In the genomic region with DNA sequence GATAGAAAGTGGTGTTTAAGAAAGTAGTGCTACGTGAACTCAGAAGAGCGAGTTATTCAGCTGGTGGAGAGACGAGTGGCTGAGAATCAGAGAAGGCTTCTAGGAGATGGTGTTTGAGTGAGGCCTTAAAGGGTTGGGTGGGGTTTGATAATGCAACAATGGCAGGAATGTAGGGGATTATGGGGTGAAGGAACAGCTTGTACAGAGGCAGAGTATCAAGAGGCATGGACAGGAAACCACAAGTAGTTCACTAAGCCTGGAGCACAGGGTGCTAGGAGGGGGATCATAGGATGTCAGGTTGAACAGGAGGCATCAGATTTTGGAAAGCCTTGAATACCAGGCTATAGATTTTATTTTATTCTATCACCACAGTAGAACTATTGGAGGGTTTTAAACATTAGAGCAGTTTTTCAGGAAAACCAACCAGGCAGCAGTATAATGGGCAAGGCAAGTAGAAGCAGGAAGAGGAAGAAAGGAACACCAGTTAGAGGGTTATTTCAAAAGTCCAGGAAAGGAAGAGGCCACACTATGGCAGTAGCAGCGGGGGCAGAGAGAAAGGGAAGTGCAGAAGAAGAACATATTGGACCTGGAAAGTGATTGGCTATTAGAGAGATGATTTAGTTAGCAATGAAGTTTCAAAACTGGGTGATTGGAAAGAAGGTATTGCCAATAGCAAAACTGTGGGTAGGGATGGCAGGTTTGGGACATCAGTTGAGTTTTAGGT, we compare ENCODE assay signal across 15 cellular contexts.
DNase-seq lines count a peak whose midpoint lies in the region; ATAC-seq and TF ChIP-seq lines count a peak whose summit lies in the region.
"Had no signal": no experiment of that assay in that cellular context is flagged by ENCODE, and none has a peak within 500 bp of the region (broad histone marks: within the 10 kb centered on the region; RNA-seq: fewer than 3 reads in every experiment).

No MANE protein-coding gene starts in this region.

- TF ChIP-seq CTCF in fibroblast of pulmonary artery (IDR thresholded peaks at IDR 0.05; ENCODE audit: low read length, missing control alignments) (no peak), MM.1S (IDR thresholded peaks at IDR 0.05; ENCODE audit: low read length) (no peak)

- H3K9me3 ChIP-seq in SJCRH30 (replicated peaks) (no peaks in the 10 kb centered on the region), subcutaneous abdominal adipose tissue (ENCODE audit: control insufficient read depth in 5 of 5, low read length in 5 of 5) (no peaks in the 10 kb centered on the region), MM.1S (replicated peaks; ENCODE audit: insufficient read depth, low read length) (no peaks in the 10 kb centered on the region), HAP-1 (no peaks in the 10 kb centered on the region)
- H3K9me3 ChIP-seq: prostate gland had no signal

- H3K36me3 Mint-ChIP-seq in activated naive CD4-positive, alpha-beta T cell treated with anti-CD3 and anti-CD28 coated beads, Interleukin-2, amount 50 U/mL, for 24 hours: peaks cover 2% of the 10 kb centered on the region

- H3K9ac ChIP-seq in subcutaneous abdominal adipose tissue (ENCODE audit: low read length in 5 of 5): no peak overlapping the region
- H3K9ac ChIP-seq in MM.1S (ENCODE audit: low read length): no peak overlapping the region

- no peaks in the 10 kb centered on the region for H3K36me3 ChIP-seq in SJCRH30
- H3K36me3 ChIP-seq in subcutaneous abdominal adipose tissue (ENCODE audit: control insufficient read depth in 5 of 5, insufficient read depth in 5 of 5, low read length in 5 of 5): peaks cover 13 to 37% (median 24%) of the 10 kb centered on the region in 5 donors
- H3K36me3 ChIP-seq in MM.1S (replicated peaks; ENCODE audit: insufficient read depth, low read length): no peaks in the 10 kb centered on the region
- H3K36me3 ChIP-seq in HAP-1 (replicated peaks): no peaks in the 10 kb centered on the region
- H3K36me3 ChIP-seq: prostate gland had no signal

- in situ Hi-C loops in HAP-1 (cut with MboI; ENCODE audit: low sequenced_read_pairs): no loop called here

- no peaks in the 10 kb centered on the region for H4K20me1 ChIP-seq in MM.1S (ENCODE audit: insufficient read depth, low read length)

- H3K4me3 ChIP-seq in SJCRH30 (no peak overlapping the region), fibroblast of pulmonary artery (replicated peaks; ENCODE audit: low read depth, low read length) (no peak overlapping the region), subcutaneous abdominal adipose tissue (ENCODE audit: low read depth in 1 of 5, low read length in 5 of 5) (no peak overlapping the region), MM.1S (ENCODE audit: low read length) (no peak overlapping the region), HAP-1 (no peak overlapping the region)
- H3K4me3 ChIP-seq: lung, prostate gland had no signal

- no peak for DNase-seq in activated naive CD4-positive, alpha-beta T cell (lab: John Stamatoyannopoulos, UW)
- DNase-seq in SJCRH30 (peak; percentile 4 to 19), fibroblast of pulmonary artery (ENCODE audit: low read depth) (peak; percentile 4), MM.1S (no peak), HAP-1 (ENCODE audit: low spot score in 2 of 2) (no peak)
- DNase-seq: caudate nucleus, hypothalamus, SW 1271 had no signal

- no peak overlapping the region for H2AFZ ChIP-seq in MM.1S (ENCODE audit: low read length)

- no peaks in the 10 kb centered on the region for H3K27me3 ChIP-seq in SJCRH30
- peaks cover 0 to 6% (median 0%) of the 10 kb centered on the region in 5 donors for H3K27me3 ChIP-seq in subcutaneous abdominal adipose tissue (ENCODE audit: control insufficient read depth in 5 of 5, insufficient read depth in 4 of 5, low read length in 5 of 5)
- H3K27me3 ChIP-seq in MM.1S (replicated peaks; ENCODE audit: insufficient read depth, low read length): no peaks in the 10 kb centered on the region
- H3K27me3 ChIP-seq in HAP-1 (ENCODE audit: low read depth): no peaks in the 10 kb centered on the region

- H3K9me3 Mint-ChIP-seq in activated naive CD4-positive, alpha-beta T cell treated with anti-CD3 and anti-CD28 coated beads, Interleukin-2, amount 50 U/mL, for 24 hours: no peaks in the 10 kb centered on the region
- H3K9me3 Mint-ChIP-seq: activated T-helper 1 cell treated with anti-CD3 and anti-CD28 coated beads, Interleukin-12 subunit alpha, Interleukin-12 subunit beta, Interleukin-2, Interleukin-4 antibody, amounts not matched to agents 30 ng/mL and 10 ng/mL and 1 ng/mL, durations not matched to agents 14 hours and 24 hours and 36 hours had no signal

- H3K79me2 ChIP-seq in MM.1S (ENCODE audit: low read length): no peaks in the 10 kb centered on the region

- H3K4me1 Mint-ChIP-seq in activated naive CD4-positive, alpha-beta T cell treated with anti-CD3 and anti-CD28 coated beads, Interleukin-2, amount 50 U/mL, for 24 hours: peaks cover 10% of the 10 kb centered on the region

- no peaks in the 10 kb centered on the region for H3K4me1 ChIP-seq in SJCRH30
- peaks cover 0 to 9% (median 7%) of the 10 kb centered on the region in 5 donors for H3K4me1 ChIP-seq in subcutaneous abdominal adipose tissue (ENCODE audit: control insufficient read depth in 5 of 5, insufficient read depth in 5 of 5, low read length in 5 of 5)
- H3K4me1 ChIP-seq in MM.1S (ENCODE audit: low read length): no peaks in the 10 kb centered on the region
- no peaks in the 10 kb centered on the region for H3K4me1 ChIP-seq in HAP-1
- H3K4me1 ChIP-seq: prostate gland had no signal

- ATAC-seq in GM21526 (IDR thresholded peaks at IDR 0.05; ENCODE audit: low FRiP score, unreplicated experiment): no peak
- ATAC-seq: activated CD4-positive, CD25-positive, alpha-beta regulatory T cell treated with anti-CD3 and anti-CD28 coated beads, Interleukin-2, amount 50 U/mL, for 24 hours had no signal

- peak overlapping the region; percentile 82 for H3K27ac Mint-ChIP-seq in activated naive CD4-positive, alpha-beta T cell treated with anti-CD3 and anti-CD28 coated beads, Interleukin-2, amount 50 U/mL, for 24 hours
- H3K27ac Mint-ChIP-seq: activated T-helper 1 cell treated with anti-CD3 and anti-CD28 coated beads, Interleukin-12 subunit alpha, Interleukin-12 subunit beta, Interleukin-2, Interleukin-4 antibody, amounts not matched to agents 30 ng/mL and 10 ng/mL and 1 ng/mL, durations not matched to agents 14 hours and 24 hours and 36 hours had no signal

- no peak overlapping the region for H3K4me3 Mint-ChIP-seq in activated naive CD4-positive, alpha-beta T cell treated with anti-CD3 and anti-CD28 coated beads, Interleukin-2, amount 50 U/mL, for 24 hours
- H3K4me3 Mint-ChIP-seq: activated T-helper 1 cell treated with anti-CD3 and anti-CD28 coated beads, Interleukin-12 subunit alpha, Interleukin-12 subunit beta, Interleukin-2, Interleukin-4 antibody, amounts not matched to agents 30 ng/mL and 10 ng/mL and 1 ng/mL, durations not matched to agents 14 hours and 24 hours and 36 hours had no signal

- H3K27me3 Mint-ChIP-seq in activated naive CD4-positive, alpha-beta T cell treated with anti-CD3 and anti-CD28 coated beads, Interleukin-2, amount 50 U/mL, for 24 hours: no peaks in the 10 kb centered on the region

- no peak overlapping the region for H3K4me2 ChIP-seq in MM.1S (ENCODE audit: low read depth, low read length)

- H3F3A ChIP-seq in MM.1S (ENCODE audit: insufficient read depth, low read length): no peaks in the 10 kb centered on the region

- H3K27ac ChIP-seq in SJCRH30: no peak overlapping the region
- H3K27ac ChIP-seq in subcutaneous abdominal adipose tissue (ENCODE audit: low read depth, low read length): peak overlapping the region; percentile 6
- no peak overlapping the region for H3K27ac ChIP-seq in MM.1S (ENCODE audit: low read length)
- H3K27ac ChIP-seq: prostate gland had no signal

- H3K9me2 ChIP-seq in MM.1S (replicated peaks; ENCODE audit: insufficient read depth, low read length): no peaks in the 10 kb centered on the region

Comparison
In these comparisons a context has a peak if more than half of its experiments do, and no peak if none do; other contexts are left out.
1. DNase-seq: peak in SJCRH30 (2 of 2) and fibroblast of pulmonary artery (single experiment); none in activated naive CD4-positive, alpha-beta T cell (0 of 4), MM.1S (single experiment) and HAP-1 (0 of 2).